Comparison of ENCODE assay signal across 33 cellular contexts in the genomic region with DNA sequence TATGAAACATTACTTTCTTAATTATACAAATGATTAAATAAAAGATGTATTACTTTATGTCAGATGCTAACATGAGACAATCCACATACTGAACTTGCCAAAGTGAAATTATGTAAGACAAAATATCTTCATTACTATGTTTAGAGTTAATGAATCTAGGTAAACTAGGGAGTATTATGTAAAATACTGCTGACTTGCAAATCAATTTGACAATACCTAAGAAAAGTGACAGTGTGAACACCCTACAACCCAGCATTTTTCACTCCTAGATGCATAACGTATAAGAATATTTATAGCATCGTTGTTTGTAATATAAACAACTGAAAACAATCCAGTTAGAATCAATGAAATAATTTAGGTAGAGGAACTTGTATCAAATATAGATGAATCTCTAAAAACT.
"Had no signal": no experiment of that assay in that cellular context is flagged by ENCODE, and none has a peak within 500 bp of the region (broad histone marks: within the 10 kb centered on the region; RNA-seq: fewer than 3 reads in every experiment).

No MANE protein-coding gene starts in this region.

- H3K9me3 ChIP-seq: adrenal gland had no signal

- DNase-seq: activated B cell treated with CpG ODN at 0.5 μM for 24 hours; activated CD4-positive, alpha-beta memory T cell treated with anti-CD3 and anti-CD28 coated beads for 36 hours; activated CD4-positive, alpha-beta T cell treated with anti-CD3 and anti-CD28 coated beads for 4 hours; activated CD4-positive, alpha-beta T cell treated with anti-CD3 and anti-CD28 coated beads, Interleukin-2, amount 10 ng/mL, durations not matched to agents 24 days and 14 days; activated CD4-positive, alpha-beta T cell treated with anti-CD3 and anti-CD28 coated beads, Interleukin-2, amount 50 U/mL, for 1 hour; activated CD4-positive, alpha-beta T cell treated with anti-CD3 and anti-CD28 coated beads, Interleukin-2, amount 50 U/mL, for 4 hours; activated CD4-positive, CD25-positive, alpha-beta regulatory T cell treated with anti-CD3 and anti-CD28 coated beads, Interleukin-2, amount 50 U/mL, for 72 hours; activated CD8-positive, alpha-beta memory T cell treated with anti-CD3 and anti-CD28 coated beads, Interleukin-2, amount 50 U/mL, for 4 hours; activated CD8-positive, alpha-beta T cell treated with anti-CD3 and anti-CD28 coated beads for 36 hours; activated effector memory CD4-positive, alpha-beta T cell treated with anti-CD3 and anti-CD28 coated beads, Interleukin-2, amount 50 U/mL, for 16 hours; activated gamma-delta T cell treated with Interleukin-2 at 50 U/mL for 16 hours; activated naive CD4-positive, alpha-beta T cell; activated naive CD4-positive, alpha-beta T cell treated with anti-CD3 and anti-CD28 coated beads for 36 hours; activated naive CD4-positive, alpha-beta T cell treated with anti-CD3 and anti-CD28 coated beads, Interleukin-2, amount 50 U/mL, for 16 hours; activated naive CD8-positive, alpha-beta T cell treated with anti-CD3 and anti-CD28 coated beads for 36 hours; activated T-cell treated with anti-CD3 and anti-CD28 coated beads for 4 hours; activated T-cell treated with anti-CD3 and anti-CD28 coated beads, Interleukin-2, amount 50 U/mL, for 1 hour; activated T-cell treated with anti-CD3 and anti-CD28 coated beads, Interleukin-2, amount 50 U/mL, for 4 hours; activated T-cell treated with anti-CD3 and anti-CD28 coated beads, Interleukin-2, amount 50 U/mL, for 72 hours; adrenal gland; amniotic stem cell; aorta; caudate nucleus; cerebellar nuclear complex; T-helper 1 cell; T-helper 2 cell; T-helper 9 cell had no signal

- ATAC-seq: activated CD8-positive, alpha-beta T cell treated with anti-CD3 and anti-CD28 coated beads for 36 hours; activated naive CD4-positive, alpha-beta T cell treated with anti-CD3 and anti-CD28 coated beads, Interleukin-2, amount 50 U/mL, for 72 hours; activated T-cell treated with anti-CD3 and anti-CD28 coated beads, Interleukin-2, amount 50 U/mL, for 4 hours; activated T-cell treated with anti-CD3 and anti-CD28 coated beads, Interleukin-2, amount 50 U/mL, for 72 hours; activated T-helper 17 cell treated with anti-CD3 and anti-CD28 coated beads, Interleukin-2, amount 50 U/mL, for 72 hours had no signal

- H3K27me3 ChIP-seq: adrenal gland, cardiac muscle cell had no signal

- H3K27ac ChIP-seq: adrenal gland, cardiac muscle cell, VCaP had no signal

- FAIRE-seq: bronchial epithelial cell, TTC549 had no signal

- H3K4me1 ChIP-seq: adrenal gland had no signal

- H3K4me3 ChIP-seq: adrenal gland, cardiac muscle cell had no signal

- H3K36me3 ChIP-seq: adrenal gland, cardiac muscle cell had no signal
